In the genomic region with DNA sequence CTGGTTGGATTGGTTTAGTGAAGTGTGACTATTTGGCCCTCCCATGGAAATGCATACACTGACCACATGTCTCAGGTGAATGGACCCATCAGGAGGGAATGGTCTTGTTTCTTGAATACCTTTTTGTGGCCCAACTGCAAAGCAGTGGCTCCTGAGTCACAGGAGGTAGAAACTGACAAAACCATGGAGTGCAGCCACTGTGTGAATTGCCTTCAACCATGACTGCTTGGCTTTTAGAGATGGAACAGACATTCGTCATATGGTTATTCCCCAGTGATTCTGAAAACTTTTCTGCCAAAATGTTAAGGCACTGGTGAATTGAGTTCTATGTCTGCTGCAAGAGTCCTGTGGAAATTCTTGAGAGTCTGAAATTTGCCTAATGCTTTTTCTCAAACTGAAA, we compare ENCODE assay signal across 15 cellular contexts.
DNase-seq lines count a peak whose midpoint lies in the region; ATAC-seq, FAIRE-seq and TF ChIP-seq lines count a peak whose summit lies in the region.
"Had no signal": no experiment of that assay in that cellular context is flagged by ENCODE, and none has a peak within 500 bp of the region (broad histone marks: within the 10 kb centered on the region; RNA-seq: fewer than 3 reads in every experiment).

No MANE protein-coding gene starts in this region.

- H3K27me3 Mint-ChIP-seq in T-helper 17 cell = no peaks in the 10 kb centered on the region
- H3K27me3 Mint-ChIP-seq: IgD-negative memory B cell had no signal

- H3K36me3 ChIP-seq in cardiac muscle cell = no peaks in the 10 kb centered on the region
- H3K36me3 ChIP-seq: thoracic aorta had no signal

- no peak for TF ChIP-seq CTCF in cardiac muscle cell (IDR thresholded peaks at IDR 0.05; ENCODE audit: low read depth, low read length)

- no peaks in the 10 kb centered on the region for H3K27me3 ChIP-seq in cardiac muscle cell

- no peak overlapping the region for H3K4me3 Mint-ChIP-seq in T-helper 17 cell
- H3K4me3 Mint-ChIP-seq: IgD-negative memory B cell had no signal

- FAIRE-seq in urothelium cell line (lab: Jason Lieb, UNC) = peak; percentile 5

- H3K4me1 Mint-ChIP-seq in T-helper 17 cell = no peaks in the 10 kb centered on the region

- ATAC-seq in HG03159 (IDR thresholded peaks at IDR 0.05; ENCODE audit: unreplicated experiment) (peak; percentile 38), T-helper 17 cell (no peak)

- no peak overlapping the region for H3K27ac Mint-ChIP-seq in T-helper 17 cell
- H3K27ac Mint-ChIP-seq: IgD-negative memory B cell had no signal

- H3K4me1 ChIP-seq in cardiac muscle cell (ENCODE audit: low read depth) = peaks cover 10% of the 10 kb centered on the region

- DNase-seq in DMS53 (lab: John Stamatoyannopoulos, UW) (peak; percentile 11), DMS53 treated with DMSO at 0.1 percent for 48 hours (lab: John Stamatoyannopoulos, UW; ENCODE audit: unreplicated experiment) (no peak), cardiac muscle cell (ENCODE audit: low read depth in 1 of 2, low spot score in 1 of 2) (no peak), urothelium cell line (ENCODE audit: low spot score) (no peak), T-helper 17 cell (no peak), NCI-H146 treated with DMSO at 0.1 percent for 48 hours (lab: John Stamatoyannopoulos, UW; ENCODE audit: unreplicated experiment) (no peak), NCI-H1092 treated with DMSO at 0.1 percent for 48 hours (lab: John Stamatoyannopoulos, UW) (no peak)
- DNase-seq: activated CD4-positive, alpha-beta T cell treated with anti-CD3 and anti-CD28 coated beads for 1 hour; COR-L47; NCI-H1436; SK-N-SH had no signal

- H3K27ac ChIP-seq in cardiac muscle cell = peak overlapping the region; percentile 72
- H3K27ac ChIP-seq: 22Rv1, thoracic aorta had no signal

- no peaks in the 10 kb centered on the region for H3K36me3 Mint-ChIP-seq in T-helper 17 cell (ENCODE audit: low read depth)
- H3K36me3 Mint-ChIP-seq: IgD-negative memory B cell had no signal

- no peak overlapping the region for H3K4me3 ChIP-seq in cardiac muscle cell
- H3K4me3 ChIP-seq: thoracic aorta had no signal

- H3K9me3 ChIP-seq in cardiac muscle cell (ENCODE audit: low read depth) = no peaks in the 10 kb centered on the region
- H3K9me3 ChIP-seq in T-helper 17 cell (ENCODE audit: control insufficient read depth, low read length, poor library complexity, severe bottlenecking) = no peaks in the 10 kb centered on the region
- H3K9me3 ChIP-seq: SK-N-SH, thoracic aorta had no signal
